8 cellular contexts compared by ENCODE assay signal in the genomic region with DNA sequence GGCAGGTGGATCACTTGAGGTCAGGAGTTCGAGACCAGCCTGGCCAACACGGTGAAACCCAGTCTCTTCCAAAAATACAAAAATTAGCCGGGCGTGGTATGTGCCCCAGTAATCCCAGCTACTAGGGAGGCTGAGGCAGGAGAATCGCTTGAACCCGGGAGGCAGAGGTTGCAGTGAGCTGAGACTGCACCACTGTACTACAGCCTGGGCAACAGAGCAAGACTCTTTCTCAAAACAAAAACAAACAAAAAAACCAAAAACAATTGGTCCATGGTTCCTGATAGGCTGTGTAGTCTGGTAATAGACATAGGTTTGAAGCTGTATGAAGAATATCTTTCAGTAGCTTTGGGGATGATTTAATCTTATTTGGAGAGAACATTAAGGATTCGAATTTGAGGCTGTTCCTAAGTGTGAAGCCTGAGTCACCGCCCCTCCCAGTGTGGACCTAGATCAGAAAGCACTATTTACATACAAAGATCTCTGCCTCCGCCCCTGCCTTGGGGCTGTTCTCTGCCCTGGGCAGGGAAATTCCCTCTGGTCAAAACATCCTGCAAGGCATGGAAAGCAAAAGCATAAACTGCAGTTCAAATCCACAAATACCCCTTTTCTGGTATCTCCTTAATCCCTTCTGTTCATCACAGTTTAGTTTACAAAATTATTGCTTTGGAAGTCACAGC. TPM values are rescaled to one million over a fixed set of nuclear protein-coding genes. Genes with fewer than 3 reads are reported as not detected.
DNase-seq lines count a peak whose midpoint lies in the region; ATAC-seq and TF ChIP-seq lines count a peak whose summit lies in the region.

No MANE protein-coding gene starts in this region.

- no peaks in the 10 kb centered on the region for H3K4me1 ChIP-seq in adrenal gland (replicated peaks in 1 of 2)

- peak overlapping the region; percentile 27 for H3K27ac Mint-ChIP-seq in T-helper 17 cell
- H3K27ac Mint-ChIP-seq in effector memory CD8-positive, alpha-beta T cell, result no peak overlapping the region

- no peak overlapping the region for H3K4me3 Mint-ChIP-seq in T-helper 17 cell
- H3K4me3 Mint-ChIP-seq in effector memory CD8-positive, alpha-beta T cell, result no peak overlapping the region

- H3K36me3 Mint-ChIP-seq in T-helper 17 cell (ENCODE audit: low read depth), result no peaks in the 10 kb centered on the region
- H3K36me3 Mint-ChIP-seq in effector memory CD8-positive, alpha-beta T cell (ENCODE audit: insufficient read depth), result peaks cover 5% of the 10 kb centered on the region

- H3K27me3 Mint-ChIP-seq in T-helper 17 cell, result peaks cover 9% of the 10 kb centered on the region
- H3K27me3 Mint-ChIP-seq in effector memory CD8-positive, alpha-beta T cell, result no peaks in the 10 kb centered on the region

- H3K9me3 ChIP-seq in T-helper 17 cell (ENCODE audit: control insufficient read depth, low read length, poor library complexity, severe bottlenecking), result no peaks in the 10 kb centered on the region
- H3K9me3 ChIP-seq in adrenal gland (replicated peaks in 1 of 3), result no peaks in the 10 kb centered on the region

- TF ChIP-seq POLR2A in adrenal gland (IDR thresholded peaks at IDR 0.05), result no peak

- no peaks in the 10 kb centered on the region for H3K27me3 ChIP-seq in adrenal gland

- no peak overlapping the region for H3K27ac ChIP-seq in adrenal gland

- intact Hi-C loops in adrenal gland (cut with DNase I), result no loop called here

- peak; percentile 19 for DNase-seq in activated T-cell treated with anti-CD3 and anti-CD28 coated beads for 24 hours (ENCODE audit: low read depth)
- no peak for DNase-seq in activated T-cell treated with anti-CD3 and anti-CD28 coated beads for 4 hours
- no peak for DNase-seq in T-helper 17 cell
- DNase-seq in kidney tubule cell (ENCODE audit: low spot score), result peak; percentile 71
- DNase-seq in adrenal gland, result no peak
- DNase-seq in cerebellar nuclear complex (lab: John Stamatoyannopoulos, UW), result no peak
- DNase-seq in effector memory CD8-positive, alpha-beta T cell, result no peak

- 77 to 81% (median 79%) methylated on average over 9 of the region's 9 CpGs for WGBS in adrenal gland, 4 donors

- H3K36me3 ChIP-seq in adrenal gland (replicated peaks in 1 of 2), result no peaks in the 10 kb centered on the region

- no peaks in the 10 kb centered on the region for H3K9me3 Mint-ChIP-seq in effector memory CD8-positive, alpha-beta T cell

- no peak for TF ChIP-seq CTCF in adrenal gland (IDR thresholded peaks at IDR 0.05)

- ATAC-seq in HG02885 (IDR thresholded peaks at IDR 0.05; ENCODE audit: poor library complexity, unreplicated experiment), result peak; percentile 93
- peak; percentile 60 for ATAC-seq in T-helper 17 cell
- no peak for ATAC-seq in effector memory CD8-positive, alpha-beta T cell (replicated peaks)

- peaks cover 9% of the 10 kb centered on the region for H3K4me1 Mint-ChIP-seq in T-helper 17 cell
- no peaks in the 10 kb centered on the region for H3K4me1 Mint-ChIP-seq in effector memory CD8-positive, alpha-beta T cell (ENCODE audit: low read depth in 2 of 2)

- H3K4me3 ChIP-seq in adrenal gland, result no peak overlapping the region

RNA-seq across cellular contexts. Expression of a gene that starts 52.8 kb away (rescaled TPM):
- total RNA-seq in T-helper 17 cell (100 to 1,000 TPM; 111 to 139 TPM), adrenal gland (under 1 TPM in 6 of 8 donors, not detected in 2; 0.14 to 0.92 (median 0.53) TPM)
- polyA plus RNA-seq in adrenal gland, result under 1 TPM; 0.13 to 0.88 (median 0.16) TPM

Comparison
In these comparisons a context has a peak if more than half of its experiments do, and no peak if none do; other contexts are left out.
1. DNase-seq: peak in activated T-cell treated with anti-CD3 and anti-CD28 coated beads for 24 hours (single experiment) and kidney tubule cell (single experiment); none in activated T-cell treated with anti-CD3 and anti-CD28 coated beads for 4 hours (single experiment), T-helper 17 cell (0 of 3), adrenal gland (0 of 7), cerebellar nuclear complex (0 of 2) and effector memory CD8-positive, alpha-beta T cell (0 of 3).
2. RNA of a gene that starts 52.8 kb away (total RNA-seq): 111 to 139 TPM in T-helper 17 cell; 0.14 to 0.92 TPM in adrenal gland; every median in the first group is over 10 times any median in the second.